ENCODE assay signal across 18 cellular contexts in genomic region chr5:11596657-11597071, GRCh38.
DNase-seq lines count a peak whose midpoint lies in the region; ATAC-seq and TF ChIP-seq lines count a peak whose summit lies in the region.
"Had no signal": no experiment of that assay in that cellular context is flagged by ENCODE, and none has a peak within 500 bp of the region (broad histone marks: within the 10 kb centered on the region; RNA-seq: fewer than 3 reads in every experiment).

No MANE protein-coding gene starts in this region.

- H3K4me3 Mint-ChIP-seq in GM23338 (no peak overlapping the region), progenitor cell of endocrine pancreas (ENCODE audit: low read depth) (peak overlapping the region; percentile 18)
- H3K4me3 Mint-ChIP-seq: CD4-positive, CD25-positive, alpha-beta regulatory T cell had no signal

- peak; percentile 52 for ATAC-seq in GM23338
- ATAC-seq in left lung = peak; percentile 33

- no peaks in the 10 kb centered on the region for H3K36me3 ChIP-seq in GM23338 (ENCODE audit: insufficient read depth)
- no peaks in the 10 kb centered on the region for H3K36me3 ChIP-seq in left lung

- H3K27ac ChIP-seq in GM23338 (ENCODE audit: low read depth) = no peak overlapping the region
- H3K27ac ChIP-seq in left lung = no peak overlapping the region
- H3K27ac ChIP-seq: RWPE1 had no signal

- no peaks in the 10 kb centered on the region for H3K9me3 ChIP-seq in left lung

- no peaks in the 10 kb centered on the region for H3K79me2 ChIP-seq in GM23338 (replicated peaks; ENCODE audit: insufficient read depth)

- H3K4me2 ChIP-seq in GM23338 = no peak overlapping the region

- H3K36me3 Mint-ChIP-seq in GM23338 (ENCODE audit: low read depth) (no peaks in the 10 kb centered on the region; the same call in 2 of the 3 replicates), progenitor cell of endocrine pancreas (ENCODE audit: insufficient read depth) (peaks cover 16% of the 10 kb centered on the region)

- H3F3A ChIP-seq in GM23338 (replicated peaks; ENCODE audit: low read depth) = no peaks in the 10 kb centered on the region

- no peak overlapping the region for H2AFZ ChIP-seq in GM23338

- intact Hi-C loops in left lung (cut with DNase I) = no loop called here

- TF ChIP-seq CTCF in GM23338 (conservative IDR thresholded peaks at IDR 0.05; ENCODE audit: low read depth in 2 of 2) (no peak), left lung (IDR thresholded peaks at IDR 0.05) (no peak), progenitor cell of endocrine pancreas (IDR thresholded peaks at IDR 0.05; ENCODE audit: unreplicated experiment) (no peak)

- no peaks in the 10 kb centered on the region for H3K9me2 ChIP-seq in GM23338 (ENCODE audit: insufficient read depth)

- H4K20me1 ChIP-seq in GM23338 (replicated peaks; ENCODE audit: insufficient read depth) = no peaks in the 10 kb centered on the region

- peaks cover 29% of the 10 kb centered on the region for H3K4me1 ChIP-seq in GM23338 (ENCODE audit: insufficient read depth)
- H3K4me1 ChIP-seq in left lung = no peaks in the 10 kb centered on the region

- H3K4me3 ChIP-seq in GM23338 = no peak overlapping the region
- no peak overlapping the region for H3K4me3 ChIP-seq in left lung

- DNase-seq in GM23338 (ENCODE audit: low spot score) (no peak), astrocyte of the hippocampus (ENCODE audit: low read depth, low spot score) (peak; percentile 33), left lung (no peak), progenitor cell of endocrine pancreas (ENCODE audit: low spot score, unreplicated experiment) (peak; percentile 21), HT-29 (ENCODE audit: low spot score) (no peak), midbrain (lab: John Stamatoyannopoulos, UW) (no peak), NCI-H524 treated with DMSO at 0.1 percent for 48 hours (lab: John Stamatoyannopoulos, UW) (no peak), germinal center (ENCODE audit: low spot score) (no peak)
- DNase-seq: AML-193; CD4-positive, CD25-positive, alpha-beta regulatory T cell; GF-D8; H7; NCI-H1436 treated with DMSO at 0.1 percent for 48 hours; NCI-H2081 treated with DMSO at 0.1 percent for 48 hours; NCI-H69; NK-92 treated with Interleukin-12 subunit alpha and Interleukin-12 subunit beta, amount 100 ng/mL, for 24 hours; OCI-M1 had no signal

- H3K27me3 Mint-ChIP-seq in GM23338 (ENCODE audit: insufficient read depth, low read depth, poor library complexity) (no peaks in the 10 kb centered on the region), progenitor cell of endocrine pancreas (no peaks in the 10 kb centered on the region)
- H3K27me3 Mint-ChIP-seq: CD4-positive, CD25-positive, alpha-beta regulatory T cell had no signal

- peaks cover 35% of the 10 kb centered on the region for H3K4me1 Mint-ChIP-seq in GM23338
- peaks cover 54% of the 10 kb centered on the region for H3K4me1 Mint-ChIP-seq in progenitor cell of endocrine pancreas (ENCODE audit: low read depth)
- H3K4me1 Mint-ChIP-seq: CD4-positive, CD25-positive, alpha-beta regulatory T cell had no signal

- H3K27me3 ChIP-seq in GM23338 (ENCODE audit: insufficient read depth) (no peaks in the 10 kb centered on the region), left lung (no peaks in the 10 kb centered on the region)

- H3K9me3 Mint-ChIP-seq in GM23338 (peaks cover 4% of the 10 kb centered on the region; the same call in 1 of the 3 replicates), progenitor cell of endocrine pancreas (ENCODE audit: low read depth) (peaks cover 11% of the 10 kb centered on the region)

- H3K27ac Mint-ChIP-seq in GM23338 = peak overlapping the region; percentile 82
- H3K27ac Mint-ChIP-seq in progenitor cell of endocrine pancreas = peak overlapping the region; percentile 92
- H3K27ac Mint-ChIP-seq: CD4-positive, CD25-positive, alpha-beta regulatory T cell had no signal

TF ChIP-seq in GM23338, 12 proteins besides CTCF, POLR2A, EP300 and RAD21 (continues in another document):
- no peak for TF ChIP-seq EZH2phosphoT487 (IDR thresholded peaks at IDR 0.05; ENCODE audit: unreplicated experiment)
- no peak for TF ChIP-seq STAT1 (IDR thresholded peaks at IDR 0.05; ENCODE audit: unreplicated experiment)
- no peak for TF ChIP-seq POLR2AphosphoS5 (IDR thresholded peaks at IDR 0.05; ENCODE audit: low read depth)
- no peak for TF ChIP-seq NANOG (IDR thresholded peaks at IDR 0.05; ENCODE audit: borderline replicate concordance)
- TF ChIP-seq ZNF114 (CRISPR knock-in tag; IDR thresholded peaks at IDR 0.05) = no peak
- TF ChIP-seq ZNF331 (CRISPR knock-in tag; IDR thresholded peaks at IDR 0.05; ENCODE audit: low read depth) = no peak
- no peak for TF ChIP-seq REST (IDR thresholded peaks at IDR 0.05; ENCODE audit: unreplicated experiment)
- no peak for TF ChIP-seq CREB1 (CRISPR knock-in tag; IDR thresholded peaks at IDR 0.05; ENCODE audit: low read depth)

Comparison
In these comparisons a context has a peak if more than half of its experiments do, and no peak if none do; other contexts are left out.
1. DNase-seq: peak in astrocyte of the hippocampus (single experiment) and progenitor cell of endocrine pancreas (single experiment); none in GM23338 (single experiment), left lung (0 of 2), HT-29 (single experiment), midbrain (single experiment), NCI-H524 treated with DMSO at 0.1 percent for 48 hours (single experiment) and germinal center (single experiment).